ENCODE assay signal across 14 cellular contexts in genomic region chr15:81887913-81888312, GRCh38.
DNase-seq lines count a peak whose midpoint lies in the region; ATAC-seq and TF ChIP-seq lines count a peak whose summit lies in the region.
"Had no signal": no experiment of that assay in that cellular context is flagged by ENCODE, and none has a peak within 500 bp of the region (broad histone marks: within the 10 kb centered on the region; RNA-seq: fewer than 3 reads in every experiment).

No MANE protein-coding gene starts in this region.

- POLR2A ChIA-PET in BJ (lab: Charles Lee) (no interaction called here), RWPE1 (lab: Yijun Ruan, JAX; ENCODE audit: low non-redundant PET) (no interaction called here)

- DNase-seq in BJ (ENCODE audit: low read depth) (peak; percentile 31), RWPE1 (ENCODE audit: low spot score) (peak; percentile 64), esophagus muscularis mucosa (ENCODE audit: extremely low spot score) (peak; percentile 85), osteocyte (ENCODE audit: extremely low spot score, unreplicated experiment) (no peak), UCSD-AML1 (lab: John Stamatoyannopoulos, UW; ENCODE audit: unreplicated experiment) (no peak), NCI-H69 (lab: John Stamatoyannopoulos, UW) (no peak), NCI-H2081 treated with DMSO at 0.1 percent for 48 hours (lab: John Stamatoyannopoulos, UW) (no peak)
- DNase-seq: DMS79 treated with DMSO at 0.1 percent for 48 hours, heart right ventricle, left ventricle myocardium inferior, Right ventricle myocardium superior, upper lobe of right lung had no signal

- H3K9me3 ChIP-seq in esophagus muscularis mucosa: no peaks in the 10 kb centered on the region
- H3K9me3 ChIP-seq: heart right ventricle, left ventricle myocardium inferior, upper lobe of right lung had no signal

- H3K36me3 ChIP-seq in BJ (ENCODE audit: control insufficient read depth, insufficient read depth, low read length): no peaks in the 10 kb centered on the region
- H3K36me3 ChIP-seq in esophagus muscularis mucosa: no peaks in the 10 kb centered on the region
- H3K36me3 ChIP-seq: heart right ventricle, left ventricle myocardium inferior, upper lobe of right lung had no signal

- H3K27ac ChIP-seq in RWPE1: peak overlapping the region; percentile 88
- no peak overlapping the region for H3K27ac ChIP-seq in esophagus muscularis mucosa (replicated peaks in 1 of 4)
- H3K27ac ChIP-seq: heart right ventricle, left ventricle myocardium inferior, upper lobe of right lung had no signal

- peak overlapping the region; percentile 88 for H3K27ac Mint-ChIP-seq in osteocyte (ENCODE audit: unreplicated experiment)
- H3K27ac Mint-ChIP-seq: activated naive CD4-positive, alpha-beta T cell treated with anti-CD3 and anti-CD28 coated beads, Interleukin-2, amount 50 U/mL, for 72 hours had no signal

- no peaks in the 10 kb centered on the region for H3K27me3 Mint-ChIP-seq in osteocyte (ENCODE audit: unreplicated experiment)

- 49% methylated on average over 2 of the region's 2 CpGs for WGBS in esophagus muscularis mucosa

- no peak for ATAC-seq in GM21529 (IDR thresholded peaks at IDR 0.05; ENCODE audit: unreplicated experiment)
- ATAC-seq: activated naive CD4-positive, alpha-beta T cell treated with anti-CD3 and anti-CD28 coated beads, Interleukin-2, amount 50 U/mL, for 72 hours; upper lobe of right lung had no signal

- peaks cover 2% of the 10 kb centered on the region for H3K36me3 Mint-ChIP-seq in osteocyte (ENCODE audit: unreplicated experiment)
- H3K36me3 Mint-ChIP-seq: activated naive CD4-positive, alpha-beta T cell treated with anti-CD3 and anti-CD28 coated beads, Interleukin-2, amount 50 U/mL, for 72 hours had no signal

- H3K4me1 ChIP-seq in esophagus muscularis mucosa: peaks cover 0 to 17% (median 5%) of the 10 kb centered on the region in 4 donors

- H3K4me3 Mint-ChIP-seq in osteocyte (ENCODE audit: unreplicated experiment): no peak overlapping the region

- CTCF ChIA-PET in BJ (lab: Yijun Ruan, JAX): interaction anchor here (0.6 kb wide), 1 partner anchor 323 kb away, joined by 5 read pairs; no protein-coding TSS in a partner anchor
- CTCF ChIA-PET in RWPE1 (lab: Yijun Ruan, JAX): interaction anchor here (0.7 kb wide), 1 partner anchor 9 kb away, joined by 3 read pairs; no protein-coding TSS in a partner anchor

- TF ChIP-seq POLR2A in esophagus muscularis mucosa (IDR thresholded peaks at IDR 0.05; ENCODE audit: low read depth): no peak

- H3K9me3 Mint-ChIP-seq in osteocyte (ENCODE audit: unreplicated experiment): peaks cover 7% of the 10 kb centered on the region
- H3K9me3 Mint-ChIP-seq: activated naive CD4-positive, alpha-beta T cell treated with anti-CD3 and anti-CD28 coated beads, Interleukin-2, amount 50 U/mL, for 72 hours had no signal

- H3K4me3 ChIP-seq in BJ (ENCODE audit: low read depth, low read length): no peak overlapping the region
- H3K4me3 ChIP-seq in esophagus muscularis mucosa: no peak overlapping the region
- H3K4me3 ChIP-seq: heart right ventricle, left ventricle myocardium inferior, upper lobe of right lung had no signal

- TF ChIP-seq CTCF in BJ (IDR thresholded peaks at IDR 0.05; ENCODE audit: insufficient read depth, low read depth, low read length) (no peak), RWPE1 (conservative IDR thresholded peaks at IDR 0.05; ENCODE audit: low read depth) (no peak), esophagus muscularis mucosa (IDR thresholded peaks at IDR 0.05) (no peak), osteocyte (IDR thresholded peaks at IDR 0.05) (no peak)

- no peak for TF ChIP-seq EP300 in esophagus muscularis mucosa (IDR thresholded peaks at IDR 0.05)

- intact Hi-C loops in esophagus muscularis mucosa (cut with DNase I): loop anchor here (10.0 kb wide), 1 partner anchor 157 kb away; the partner anchor contains the start of gene MEX3B

- H3K27me3 ChIP-seq in BJ (ENCODE audit: control insufficient read depth, insufficient read depth, low read length): no peaks in the 10 kb centered on the region
- no peaks in the 10 kb centered on the region for H3K27me3 ChIP-seq in esophagus muscularis mucosa
- H3K27me3 ChIP-seq: heart right ventricle, upper lobe of right lung had no signal

- H3K4me1 Mint-ChIP-seq in osteocyte (ENCODE audit: unreplicated experiment): peaks cover 48% of the 10 kb centered on the region

Comparison
In these comparisons a context has a peak if more than half of its experiments do, and no peak if none do; other contexts are left out.
1. DNase-seq: peak in BJ (single experiment), RWPE1 (single experiment) and esophagus muscularis mucosa (single experiment); none in osteocyte (single experiment), UCSD-AML1 (single experiment), NCI-H69 (single experiment) and NCI-H2081 treated with DMSO at 0.1 percent for 48 hours (single experiment).